Comparison of ENCODE assay signal across 1 cellular context in genomic region chr12:47715393-47715876, GRCh38.
TF ChIP-seq lines count a peak whose summit lies in the region.

No MANE protein-coding gene starts in this region.

TF ChIP-seq in HepG2, 621 proteins besides CTCF, POLR2A, EP300 and RAD21:
- TF ChIP-seq ZNF333 (CRISPR knock-in tag; IDR thresholded peaks at IDR 0.05; ENCODE audit: borderline replicate concordance): no peak
- TF ChIP-seq ZNF501 (CRISPR knock-in tag; IDR thresholded peaks at IDR 0.05): 0 out of 2 replicates have a peak, but pooled peaks have one; percentile 20
- TF ChIP-seq STAG1 (CRISPR knock-in tag; IDR thresholded peaks at IDR 0.05): peak; percentile 91
- TF ChIP-seq ZNF816 (CRISPR knock-in tag; IDR thresholded peaks at IDR 0.05; ENCODE audit: borderline replicate concordance): no peak
- TF ChIP-seq ZBTB42 (CRISPR knock-in tag; IDR thresholded peaks at IDR 0.05): no peak
- no peak for TF ChIP-seq ZBTB34 (CRISPR knock-in tag; IDR thresholded peaks at IDR 0.05)
- TF ChIP-seq SETDB1 (CRISPR knock-in tag; IDR thresholded peaks at IDR 0.05; ENCODE audit: borderline replicate concordance): no peak
- no peak for TF ChIP-seq KLF15 (CRISPR knock-in tag; IDR thresholded peaks at IDR 0.05; ENCODE audit: borderline replicate concordance)
- no peak for TF ChIP-seq MED13 (CRISPR knock-in tag; IDR thresholded peaks at IDR 0.05)
- no peak for TF ChIP-seq LCORL (IDR thresholded peaks at IDR 0.05)
- TF ChIP-seq LCORL (CRISPR knock-in tag; IDR thresholded peaks at IDR 0.05): 0 out of 2 replicates have a peak, but pooled peaks have one; percentile 32
- TF ChIP-seq ZKSCAN1 (IDR thresholded peaks at IDR 0.05; ENCODE audit: low read length): 0 out of 2 replicates have a peak, but pooled peaks have one; percentile 41
- no peak for TF ChIP-seq ZSCAN21 (CRISPR knock-in tag; IDR thresholded peaks at IDR 0.05; ENCODE audit: borderline replicate concordance)
- peak; percentile 50 for TF ChIP-seq FOXA3 (CRISPR knock-in tag; IDR thresholded peaks at IDR 0.05)
- no peak for TF ChIP-seq FOXA1 (IDR thresholded peaks at IDR 0.05)
- TF ChIP-seq FOXA1 (CRISPR knock-in tag; IDR thresholded peaks at IDR 0.05): peak; percentile 69
- no peak for TF ChIP-seq SMAD1 (CRISPR knock-in tag; IDR thresholded peaks at IDR 0.05; ENCODE audit: borderline replicate concordance, low read depth)
- peak; percentile 88 for TF ChIP-seq SMC3 (IDR thresholded peaks at IDR 0.05; ENCODE audit: low read length)
- TF ChIP-seq NFIC (IDR thresholded peaks at IDR 0.05; ENCODE audit: low read length): no peak
